In genomic region chr1:115620950-115621349, GRCh38 we compare ENCODE assay signal across 36 cellular contexts. TPM values are rescaled to one million over a fixed set of nuclear protein-coding genes. Genes with fewer than 3 reads are reported as not detected.
DNase-seq lines count a peak whose midpoint lies in the region; ATAC-seq, FAIRE-seq and TF ChIP-seq lines count a peak whose summit lies in the region.
"Had no signal": no experiment of that assay in that cellular context is flagged by ENCODE, and none has a peak within 500 bp of the region (broad histone marks: within the 10 kb centered on the region; RNA-seq: fewer than 3 reads in every experiment).

No MANE protein-coding gene starts in this region.

- H3K4me2 ChIP-seq in HepG2 (ENCODE audit: low read depth, low read length) (no peak overlapping the region), trophoblast cell (ENCODE audit: low read length) (no peak overlapping the region)
- H3K4me2 ChIP-seq: A549; BLaER1; BLaER1 treated with 17β-estradiol and CSF1 and Interleukin-3, amounts not matched to agents 10 nM and 100 nM had no signal

- no peaks in the 10 kb centered on the region for H4K20me1 ChIP-seq in HepG2 (ENCODE audit: insufficient read depth, low read length)
- H4K20me1 ChIP-seq: BLaER1; BLaER1 treated with 17β-estradiol and CSF1 and Interleukin-3, amounts not matched to agents 10 nM and 100 nM had no signal

- no peak overlapping the region for H3K27ac Mint-ChIP-seq in WTC11
- H3K27ac Mint-ChIP-seq: B cell; CD14-positive monocyte; CD4-positive, alpha-beta memory T cell; CD4-positive, alpha-beta T cell; CD4-positive, CD25-positive, alpha-beta regulatory T cell; CD8-positive, alpha-beta memory T cell; CD8-positive, alpha-beta T cell had no signal

- no peak overlapping the region for H2BK12ac ChIP-seq in trophoblast cell (ENCODE audit: low read length)

- H2BK5ac ChIP-seq in trophoblast cell (ENCODE audit: low read depth, low read length, poor library complexity): no peak overlapping the region

- H3K9ac ChIP-seq in HepG2 (ENCODE audit: insufficient read depth, low read depth, low read length): no peak overlapping the region
- H3K9ac ChIP-seq in trophoblast cell (ENCODE audit: low read length): no peak overlapping the region
- H3K9ac ChIP-seq: BLaER1; BLaER1 treated with 17β-estradiol and CSF1 and Interleukin-3, amounts not matched to agents 10 nM and 100 nM had no signal

- no peaks in the 10 kb centered on the region; a peak in 1 of 5 replicates for H3K27me3 ChIP-seq in HepG2 (ENCODE audit: control insufficient read depth in 1 of 2, insufficient read depth in 2 of 2, low read length in 2 of 2)
- H3K27me3 ChIP-seq in right lobe of liver: no peaks in the 10 kb centered on the region
- H3K27me3 ChIP-seq in trophoblast cell (ENCODE audit: insufficient read depth, low read length): no peaks in the 10 kb centered on the region
- H3K27me3 ChIP-seq: BE2C; BLaER1; BLaER1 treated with 17β-estradiol and CSF1 and Interleukin-3, amounts not matched to agents 10 nM and 100 nM had no signal

- H4K8ac ChIP-seq in trophoblast cell (ENCODE audit: low read depth, low read length): no peak overlapping the region

- H3K27ac ChIP-seq in HepG2 (ENCODE audit: extremely low read length, insufficient read depth, low read length) (no peak overlapping the region), right lobe of liver (no peak overlapping the region), HEK293 (ENCODE audit: extremely low read depth, low read depth, low read length) (no peak overlapping the region), trophoblast cell (ENCODE audit: low read depth, low read length) (no peak overlapping the region)
- H3K27ac ChIP-seq: 22Rv1; A549; BLaER1; BLaER1 treated with 17β-estradiol and CSF1 and Interleukin-3, amounts not matched to agents 10 nM and 100 nM; C4-2B had no signal

- H3K23ac ChIP-seq in trophoblast cell (ENCODE audit: low read length): no peak overlapping the region

- TF ChIP-seq CTCF in HepG2 (CRISPR knock-in tag; IDR thresholded peaks at IDR 0.05): no peak
- no peak for TF ChIP-seq CTCF in right lobe of liver (IDR thresholded peaks at IDR 0.05)
- no peak for TF ChIP-seq CTCF in HEK293 (tag by site-specific recombination; IDR thresholded peaks at IDR 0.05)
- TF ChIP-seq CTCF in WTC11 (IDR thresholded peaks at IDR 0.05): no peak

- H3K4me1 ChIP-seq in HepG2 (ENCODE audit: insufficient read depth, low read length) (no peaks in the 10 kb centered on the region), right lobe of liver (no peaks in the 10 kb centered on the region), HEK293 (ENCODE audit: control insufficient read depth, insufficient read depth, low read length) (no peaks in the 10 kb centered on the region), trophoblast cell (ENCODE audit: control insufficient read depth in 1 of 2, insufficient read depth in 2 of 2, low read length in 2 of 2) (no peaks in the 10 kb centered on the region)
- H3K4me1 ChIP-seq: A549; BE2C; BLaER1; BLaER1 treated with 17β-estradiol and CSF1 and Interleukin-3, amounts not matched to agents 10 nM and 100 nM; Caco-2 had no signal

- DNase-seq in SKM-1 (lab: John Stamatoyannopoulos, UW; ENCODE audit: unreplicated experiment): peak; percentile 1
- DNase-seq in SKM-1 treated with dmso at 0.1 percent for 144 hours (lab: John Stamatoyannopoulos, UW; ENCODE audit: unreplicated experiment): no peak
- no peak for DNase-seq in HepG2 (ENCODE audit: low spot score)
- no peak for DNase-seq in right lobe of liver
- DNase-seq in WTC11 (ENCODE audit: low spot score): no peak
- DNase-seq in trophoblast cell: no peak
- no peak for DNase-seq in medulla oblongata (ENCODE audit: extremely low spot score)
- DNase-seq: 8988T; ACHN; AML-193; BE2C; C1 segment of cervical spinal cord; Caco-2; Calu3; CD4-positive, alpha-beta memory T cell; CD4-positive, alpha-beta T cell; CD4-positive, CD25-positive, alpha-beta regulatory T cell; CD8-positive, alpha-beta memory T cell; CD8-positive, alpha-beta T cell; COR-L47; DMS 273 treated with DMSO at 0.1 percent for 48 hours; DMS153; DMS53; DMS79; DMS79 treated with DMSO at 0.1 percent for 48 hours; DND-41; EL had no signal

- intact Hi-C loops in HepG2 (cut with micrococcal nuclease; ENCODE audit: unreplicated experiment): no loop called here
- intact Hi-C loops in right lobe of liver (cut with DNase I): no loop called here

- H3K79me1 ChIP-seq in trophoblast cell (ENCODE audit: low read length): no peaks in the 10 kb centered on the region

- ATAC-seq in HepG2 (no peak), right lobe of liver (no peak), WTC11 (no peak)
- ATAC-seq: A549; CD8-positive, alpha-beta T cell had no signal

- TF ChIP-seq EP300 in HepG2 (IDR thresholded peaks at IDR 0.05; ENCODE audit: low read depth in 2 of 2, low read length in 2 of 2) (no peak), HepG2 (CRISPR knock-in tag; IDR thresholded peaks at IDR 0.05; ENCODE audit: borderline replicate concordance) (no peak)

- no peak overlapping the region for H3K14ac ChIP-seq in trophoblast cell (ENCODE audit: low read length)

- H3K4me1 Mint-ChIP-seq in WTC11: no peaks in the 10 kb centered on the region
- H3K4me1 Mint-ChIP-seq: B cell; CD14-positive monocyte; CD4-positive, alpha-beta memory T cell; CD4-positive, CD25-positive, alpha-beta regulatory T cell; CD8-positive, alpha-beta memory T cell had no signal

- peaks cover 45% of the 10 kb centered on the region for H3K9me3 Mint-ChIP-seq in WTC11

- H3K4ac ChIP-seq in trophoblast cell (ENCODE audit: low read depth, low read length): no peak overlapping the region

- no peaks in the 10 kb centered on the region for H3K79me2 ChIP-seq in HepG2 (ENCODE audit: insufficient read depth, low read length)
- H3K79me2 ChIP-seq in trophoblast cell (ENCODE audit: control insufficient read depth, insufficient read depth, low read length, poor library complexity): no peaks in the 10 kb centered on the region

- H3K36me3 ChIP-seq in HepG2 (replicated peaks in 1 of 2; ENCODE audit: control insufficient read depth in 1 of 2, insufficient read depth in 2 of 2, low read length in 2 of 2) (no peaks in the 10 kb centered on the region), right lobe of liver (no peaks in the 10 kb centered on the region), HEK293 (ENCODE audit: control insufficient read depth in 2 of 2, insufficient read depth in 1 of 2, low read length in 2 of 2) (no peaks in the 10 kb centered on the region), trophoblast cell (ENCODE audit: control insufficient read depth in 1 of 2, insufficient read depth in 2 of 2, low read length in 2 of 2) (no peaks in the 10 kb centered on the region)
- H3K36me3 ChIP-seq: BE2C; BLaER1; BLaER1 treated with 17β-estradiol and CSF1 and Interleukin-3, amounts not matched to agents 10 nM and 100 nM had no signal

- H4K12ac ChIP-seq in trophoblast cell (ENCODE audit: low read depth, low read length): no peak overlapping the region

- peaks cover 11% of the 10 kb centered on the region; the same call in 1 of the 2 replicates for H3K9me3 ChIP-seq in HepG2 (ENCODE audit: low read length)
- no peaks in the 10 kb centered on the region for H3K9me3 ChIP-seq in right lobe of liver
- H3K9me3 ChIP-seq in HEK293 (ENCODE audit: control insufficient read depth, insufficient read depth, low read depth, low read length): no peaks in the 10 kb centered on the region
- peaks cover 1% of the 10 kb centered on the region for H3K9me3 ChIP-seq in trophoblast cell (ENCODE audit: insufficient read depth, low read depth, low read length)
- H3K9me3 ChIP-seq: BE2C, Caco-2 had no signal

- POLR2A ChIA-PET in HepG2 (lab: Yijun Ruan, JAX) (no interaction called here), HEK293 (lab: Yijun Ruan, JAX) (no interaction called here), WTC11 (lab: Charles Lee) (no interaction called here)

- in situ Hi-C loops in HepG2 (cut with HindIII; ENCODE audit: extremely low pct_ligation_motif_present, low pct_unique_long_range_greater_than_20kb): loop anchor here (25.0 kb wide), 1 partner anchor 366 kb away; the partner anchor contains the start of gene SLC22A15

- BruUV-seq in HepG2 (replicated peaks; lab: Mats Ljungman, UMichigan): no TSS peak

- H3K27me3 Mint-ChIP-seq in WTC11 (ENCODE audit: low read depth): no peaks in the 10 kb centered on the region; the same call in 1 of the 2 replicates

- no peak overlapping the region for H3K4me3 ChIP-seq in HepG2 (replicated peaks in 1 of 3; ENCODE audit: insufficient read depth in 1 of 3, low read depth in 2 of 3, low read length in 3 of 3)
- no peak overlapping the region for H3K4me3 ChIP-seq in right lobe of liver
- no peak overlapping the region for H3K4me3 ChIP-seq in HEK293 (ENCODE audit: low read depth, low read length)
- H3K4me3 ChIP-seq in trophoblast cell (ENCODE audit: low read depth, low read length): no peak overlapping the region
- H3K4me3 ChIP-seq: A549; BLaER1; BLaER1 treated with 17β-estradiol and CSF1 and Interleukin-3, amounts not matched to agents 10 nM and 100 nM had no signal

- H2AFZ ChIP-seq in HepG2 (ENCODE audit: low read length) (no peak overlapping the region), trophoblast cell (ENCODE audit: insufficient read depth, low read length, poor library complexity) (no peak overlapping the region)

- no peak for TF ChIP-seq RAD21 in HepG2 (CRISPR knock-in tag; IDR thresholded peaks at IDR 0.05)

- no peak overlapping the region for H2BK120ac ChIP-seq in trophoblast cell (ENCODE audit: insufficient read depth, low read length, poor library complexity)

- H3K36me3 Mint-ChIP-seq in WTC11: peaks cover 19% of the 10 kb centered on the region
- H3K36me3 Mint-ChIP-seq: CD14-positive monocyte; CD4-positive, CD25-positive, alpha-beta regulatory T cell; CD8-positive, alpha-beta T cell had no signal

- no peak overlapping the region for H3K4me3 Mint-ChIP-seq in WTC11
- H3K4me3 Mint-ChIP-seq: B cell; CD14-positive monocyte; CD4-positive, alpha-beta memory T cell; CD4-positive, alpha-beta T cell; CD8-positive, alpha-beta memory T cell; CD8-positive, alpha-beta T cell had no signal

- no peak overlapping the region for H4K91ac ChIP-seq in trophoblast cell (ENCODE audit: low read depth, low read length)

- TF ChIP-seq POLR2A in HepG2 (IDR thresholded peaks at IDR 0.05; ENCODE audit: insufficient read depth in 1 of 2, low read depth in 2 of 2, low read length in 2 of 2) (no peak), right lobe of liver (IDR thresholded peaks at IDR 0.05) (no peak)

- no peak overlapping the region for H2AK5ac ChIP-seq in trophoblast cell (ENCODE audit: low read length)

- H3K18ac ChIP-seq in trophoblast cell (ENCODE audit: low read length): no peak overlapping the region

- CTCF ChIA-PET in HepG2 (lab: Yijun Ruan, JAX; ENCODE audit: low intra/inter-chr PET ratio, low total read pairs) (no interaction called here), HEK293 (lab: Yijun Ruan, JAX) (no interaction called here), WTC11 (lab: Charles Lee) (no interaction called here)

- no peak for FAIRE-seq in HepG2 (lab: Jason Lieb, UNC)
- FAIRE-seq: A549, D721Med had no signal

RNA-seq across cellular contexts. Expression of gene VANGL1, which starts 20.8 kb away (rescaled TPM):
- 5.9 and 9.4 TPM in 2 replicates for total RNA-seq in HepG2 (2016; rRNA removed; fragmentation: Illumina TruSeq; extraction: Trizol)
- total RNA-seq in HepG2 (2016; cell fraction: cytosol; rRNA removed; fragmentation: Illumina TruSeq; extraction: Trizol; ENCODE audit: low read depth): 3.4 and 3.7 TPM in 2 replicates
- total RNA-seq in HepG2 (2016; cell fraction: insoluble cytoplasmic fraction; rRNA removed; fragmentation: Illumina TruSeq; extraction: Trizol): 5.7 and 8.5 TPM in 2 replicates
- total RNA-seq in HepG2 (2016; cell fraction: membrane; rRNA removed; fragmentation: Illumina TruSeq; extraction: Trizol): 5.7 and 6.0 TPM in 2 replicates
- 10.0 and 12.8 TPM in 2 replicates for total RNA-seq in HepG2 (2016; cell fraction: nucleus; rRNA removed; fragmentation: Illumina TruSeq; extraction: Trizol)
- polyA plus RNA-seq in HepG2 (2011; rRNA removed): 5.3 TPM in 2 replicates
- polyA plus RNA-seq in HepG2 (2011; cell fraction: cytosol; rRNA removed): 5.1 and 5.3 TPM in 2 replicates
- 4.1 and 5.0 TPM in 2 replicates for polyA plus RNA-seq in HepG2 (2011; cell fraction: nucleus; rRNA removed)
- polyA plus RNA-seq in HepG2 (2012): 3.7 and 4.2 TPM in 2 replicates
- polyA plus RNA-seq in HepG2 (2016; cell fraction: cytosol; fragmentation: Illumina TruSeq; extraction: Trizol; ENCODE audit: low read depth): 1.4 and 1.6 TPM in 2 replicates
- polyA plus RNA-seq in HepG2 (2016; cell fraction: insoluble cytoplasmic fraction; fragmentation: Illumina TruSeq; extraction: Trizol; ENCODE audit: low read depth): 4.2 and 5.8 TPM in 2 replicates
- 2.6 and 2.7 TPM in 2 replicates for polyA plus RNA-seq in HepG2 (2016; cell fraction: membrane; fragmentation: Illumina TruSeq; extraction: Trizol; ENCODE audit: low read depth)
- polyA plus RNA-seq in HepG2 (2016; cell fraction: nucleus; fragmentation: Illumina TruSeq; extraction: Trizol; ENCODE audit: insufficient read depth, low read depth): 10.3 and 10.4 TPM in 2 replicates
- 14.7 and 37.5 TPM in 2 replicates for polyA minus RNA-seq in HepG2 (2011; rRNA and poly(A)+ RNA removed; ENCODE audit: low replicate concordance)
- 4.2 and 5.7 TPM in 2 replicates for polyA minus RNA-seq in HepG2 (2011; cell fraction: cytosol; rRNA and poly(A)+ RNA removed)
- 5.3 and 7.2 TPM in 2 replicates for polyA minus RNA-seq in HepG2 (2011; cell fraction: nucleus; rRNA and poly(A)+ RNA removed)
- 1 to 10 TPM; 3.3 to 5.1 (median 4.4) TPM for total RNA-seq in right lobe of liver
- 13.3 to 15.8 TPM (median 13.9 TPM) in 3 replicates for total RNA-seq in WTC11 (2021)
- polyA plus RNA-seq in trophoblast cell (2013): 14.8 and 15.3 TPM in 2 replicates
